In genomic region chr9:88476491-88477271, GRCh38 we compare ENCODE assay signal across 12 cellular contexts. TPM values are rescaled to one million over a fixed set of nuclear protein-coding genes. Genes with fewer than 3 reads are reported as not detected.
DNase-seq lines count a peak whose midpoint lies in the region; ATAC-seq, FAIRE-seq and TF ChIP-seq lines count a peak whose summit lies in the region.
"Had no signal": no experiment of that assay in that cellular context is flagged by ENCODE, and none has a peak within 500 bp of the region (broad histone marks: within the 10 kb centered on the region; RNA-seq: fewer than 3 reads in every experiment).

No MANE protein-coding gene starts in this region.

- ATAC-seq in activated CD4-positive, alpha-beta T cell treated with anti-CD3 and anti-CD28 coated beads for 36 hours: peak; percentile 62
- no peak for ATAC-seq in GM21390 (IDR thresholded peaks at IDR 0.05; ENCODE audit: unreplicated experiment)
- ATAC-seq: A549, gastroesophageal sphincter had no signal

- H3K4me3 Mint-ChIP-seq in activated CD4-positive, alpha-beta T cell treated with anti-CD3 and anti-CD28 coated beads for 36 hours: no peak overlapping the region
- H3K4me3 Mint-ChIP-seq in activated CD4-positive, alpha-beta T cell treated with anti-CD3 and anti-CD28 coated beads, Interleukin-2, amount 10 ng/mL, durations not matched to agents 7 days and 5 days: no peak overlapping the region
- H3K4me3 Mint-ChIP-seq in activated T-helper 1 cell treated with anti-CD3 and anti-CD28 coated beads, Interleukin-12 subunit alpha, Interleukin-12 subunit beta, Interleukin-2, Interleukin-4 antibody, amounts not matched to agents 30 ng/mL and 10 ng/mL and 1 ng/mL, durations not matched to agents 14 hours and 24 hours and 36 hours: no peak overlapping the region
- H3K4me3 Mint-ChIP-seq in mesothelial cell of epicardium: no peak overlapping the region
- H3K4me3 Mint-ChIP-seq: natural killer cell had no signal

- H3K4me1 Mint-ChIP-seq in activated CD4-positive, alpha-beta T cell treated with anti-CD3 and anti-CD28 coated beads for 36 hours: peaks cover 20% of the 10 kb centered on the region
- H3K4me1 Mint-ChIP-seq in activated CD4-positive, alpha-beta T cell treated with anti-CD3 and anti-CD28 coated beads, Interleukin-2, amount 10 ng/mL, durations not matched to agents 7 days and 5 days: peaks cover 20% of the 10 kb centered on the region
- H3K4me1 Mint-ChIP-seq in activated T-helper 1 cell treated with anti-CD3 and anti-CD28 coated beads, Interleukin-12 subunit alpha, Interleukin-12 subunit beta, Interleukin-2, Interleukin-4 antibody, amounts not matched to agents 30 ng/mL and 10 ng/mL and 1 ng/mL, durations not matched to agents 14 hours and 24 hours and 36 hours (ENCODE audit: low read depth): peaks cover 25% of the 10 kb centered on the region
- peaks cover 9% of the 10 kb centered on the region for H3K4me1 Mint-ChIP-seq in mesothelial cell of epicardium

- H3K27ac Mint-ChIP-seq in activated CD4-positive, alpha-beta T cell treated with anti-CD3 and anti-CD28 coated beads for 36 hours: peak overlapping the region; percentile 51
- H3K27ac Mint-ChIP-seq in activated CD4-positive, alpha-beta T cell treated with anti-CD3 and anti-CD28 coated beads, Interleukin-2, amount 10 ng/mL, durations not matched to agents 7 days and 5 days: no peak overlapping the region
- peak overlapping the region; percentile 69 for H3K27ac Mint-ChIP-seq in activated T-helper 1 cell treated with anti-CD3 and anti-CD28 coated beads, Interleukin-12 subunit alpha, Interleukin-12 subunit beta, Interleukin-2, Interleukin-4 antibody, amounts not matched to agents 30 ng/mL and 10 ng/mL and 1 ng/mL, durations not matched to agents 14 hours and 24 hours and 36 hours
- peak overlapping the region; percentile 37 for H3K27ac Mint-ChIP-seq in mesothelial cell of epicardium
- H3K27ac Mint-ChIP-seq: natural killer cell had no signal

- DNase-seq in activated CD4-positive, alpha-beta T cell treated with anti-CD3 and anti-CD28 coated beads for 36 hours: peak; percentile 18
- no peak for DNase-seq in activated CD4-positive, alpha-beta T cell treated with anti-CD3 and anti-CD28 coated beads, Interleukin-2, amount 10 ng/mL, durations not matched to agents 7 days and 5 days
- DNase-seq in HK-2 (ENCODE audit: unreplicated experiment) (peak; percentile 75), mesothelial cell of epicardium (ENCODE audit: low spot score in 2 of 2, unreplicated experiment in 2 of 2) (no peak), HT-29 (ENCODE audit: low spot score) (no peak), frontal cortex (ENCODE audit: low spot score in 2 of 2) (no peak)
- no peak for DNase-seq in activated T-helper 1 cell treated with anti-CD3 and anti-CD28 coated beads, Interleukin-12 subunit alpha, Interleukin-12 subunit beta, Interleukin-2, Interleukin-4 antibody, amounts not matched to agents 30 ng/mL and 10 ng/mL and 1 ng/mL, durations not matched to agents 14 hours and 24 hours and 36 hours (ENCODE audit: low spot score)
- DNase-seq: activated gamma-delta T cell, natural killer cell had no signal

- H3K36me3 Mint-ChIP-seq in activated CD4-positive, alpha-beta T cell treated with anti-CD3 and anti-CD28 coated beads for 36 hours (ENCODE audit: low read depth): peaks cover 19% of the 10 kb centered on the region
- H3K36me3 Mint-ChIP-seq in activated CD4-positive, alpha-beta T cell treated with anti-CD3 and anti-CD28 coated beads, Interleukin-2, amount 10 ng/mL, durations not matched to agents 7 days and 5 days (ENCODE audit: low read depth): peaks cover 23% of the 10 kb centered on the region
- peaks cover 12% of the 10 kb centered on the region for H3K36me3 Mint-ChIP-seq in activated T-helper 1 cell treated with anti-CD3 and anti-CD28 coated beads, Interleukin-12 subunit alpha, Interleukin-12 subunit beta, Interleukin-2, Interleukin-4 antibody, amounts not matched to agents 30 ng/mL and 10 ng/mL and 1 ng/mL, durations not matched to agents 14 hours and 24 hours and 36 hours (ENCODE audit: low read depth)
- H3K36me3 Mint-ChIP-seq in mesothelial cell of epicardium: peaks cover 18% of the 10 kb centered on the region
- H3K36me3 Mint-ChIP-seq: natural killer cell had no signal

- no peaks in the 10 kb centered on the region for H3K9me3 Mint-ChIP-seq in activated CD4-positive, alpha-beta T cell treated with anti-CD3 and anti-CD28 coated beads for 36 hours (ENCODE audit: low read depth)
- no peaks in the 10 kb centered on the region for H3K9me3 Mint-ChIP-seq in activated CD4-positive, alpha-beta T cell treated with anti-CD3 and anti-CD28 coated beads, Interleukin-2, amount 10 ng/mL, durations not matched to agents 7 days and 5 days
- no peaks in the 10 kb centered on the region for H3K9me3 Mint-ChIP-seq in activated T-helper 1 cell treated with anti-CD3 and anti-CD28 coated beads, Interleukin-12 subunit alpha, Interleukin-12 subunit beta, Interleukin-2, Interleukin-4 antibody, amounts not matched to agents 30 ng/mL and 10 ng/mL and 1 ng/mL, durations not matched to agents 14 hours and 24 hours and 36 hours
- H3K9me3 Mint-ChIP-seq in mesothelial cell of epicardium: no peaks in the 10 kb centered on the region
- H3K9me3 Mint-ChIP-seq: natural killer cell had no signal

- POLR2A ChIA-PET in activated CD4-positive, alpha-beta T cell treated with anti-CD3 and anti-CD28 coated beads for 36 hours (lab: Charles Lee): interaction anchor here (1.0 kb wide), 1 partner anchor 86 kb away, joined by 3 read pairs; no protein-coding TSS in a partner anchor
- POLR2A ChIA-PET in activated CD4-positive, alpha-beta T cell treated with anti-CD3 and anti-CD28 coated beads, Interleukin-2, amount 10 ng/mL, durations not matched to agents 7 days and 5 days (lab: Charles Lee): no interaction called here

- no peak for FAIRE-seq in frontal cortex (lab: Jason Lieb, UNC)
- FAIRE-seq: A549 had no signal

- CTCF ChIA-PET in activated CD4-positive, alpha-beta T cell treated with anti-CD3 and anti-CD28 coated beads for 36 hours (lab: Charles Lee): no interaction called here
- CTCF ChIA-PET in activated CD4-positive, alpha-beta T cell treated with anti-CD3 and anti-CD28 coated beads, Interleukin-2, amount 10 ng/mL, durations not matched to agents 7 days and 5 days (lab: Charles Lee): no interaction called here

- H3K27me3 Mint-ChIP-seq in activated CD4-positive, alpha-beta T cell treated with anti-CD3 and anti-CD28 coated beads for 36 hours: no peaks in the 10 kb centered on the region
- no peaks in the 10 kb centered on the region for H3K27me3 Mint-ChIP-seq in activated CD4-positive, alpha-beta T cell treated with anti-CD3 and anti-CD28 coated beads, Interleukin-2, amount 10 ng/mL, durations not matched to agents 7 days and 5 days
- no peaks in the 10 kb centered on the region for H3K27me3 Mint-ChIP-seq in activated T-helper 1 cell treated with anti-CD3 and anti-CD28 coated beads, Interleukin-12 subunit alpha, Interleukin-12 subunit beta, Interleukin-2, Interleukin-4 antibody, amounts not matched to agents 30 ng/mL and 10 ng/mL and 1 ng/mL, durations not matched to agents 14 hours and 24 hours and 36 hours (ENCODE audit: insufficient read depth)
- no peaks in the 10 kb centered on the region for H3K27me3 Mint-ChIP-seq in mesothelial cell of epicardium (ENCODE audit: low read depth)

- TF ChIP-seq CTCF in mesothelial cell of epicardium (IDR thresholded peaks at IDR 0.05; ENCODE audit: unreplicated experiment): no peak

- intact Hi-C loops in activated CD4-positive, alpha-beta T cell treated with anti-CD3 and anti-CD28 coated beads for 36 hours (cut with DNase I, micrococcal nuclease): loop anchor here (1.0 to 10.0 kb wide), 15 partner anchors 16 to 1104 kb away; partner anchors contain the start of genes CDK20 (in 1 of the 2) and SPIN1 (in 1 of the 2)
- intact Hi-C loops in activated T-helper 1 cell treated with anti-CD3 and anti-CD28 coated beads, Interleukin-12 subunit alpha, Interleukin-12 subunit beta, Interleukin-2, Interleukin-4 antibody, amounts not matched to agents 30 ng/mL and 10 ng/mL and 1 ng/mL, durations not matched to agents 14 hours and 24 hours and 36 hours (cut with micrococcal nuclease): loop anchor here (1.0 to 5.0 kb wide), 6 partner anchors 16 to 172 kb away; partner anchors contain the start of gene NXNL2

RNA-seq across cellular contexts. Expression of gene NXNL2, which starts 58.3 kb away (rescaled TPM):
- total RNA-seq in activated CD4-positive, alpha-beta T cell treated with anti-CD3 and anti-CD28 coated beads for 36 hours: not detected
- not detected for total RNA-seq in activated CD4-positive, alpha-beta T cell treated with anti-CD3 and anti-CD28 coated beads, Interleukin-2, amount 10 ng/mL, durations not matched to agents 7 days and 5 days
- not detected in 2 replicates for total RNA-seq in activated T-helper 1 cell treated with anti-CD3 and anti-CD28 coated beads, Interleukin-12 subunit alpha, Interleukin-12 subunit beta, Interleukin-2, Interleukin-4 antibody, amounts not matched to agents 30 ng/mL and 10 ng/mL and 1 ng/mL, durations not matched to agents 14 hours and 24 hours and 36 hours
- total RNA-seq in mesothelial cell of epicardium: 2.0 to 2.6 TPM (median 2.2 TPM) in 3 replicates
- total RNA-seq in HT-29 (2014; rRNA removed; shearing (Covaris generic)): not detected in 2 replicates
- 0.41 TPM for total RNA-seq in frontal cortex
- total RNA-seq: natural killer cell had no signal

Comparison
In these comparisons a context has a peak if more than half of its experiments do, and no peak if none do; other contexts are left out.
1. DNase-seq: peak in activated CD4-positive, alpha-beta T cell treated with anti-CD3 and anti-CD28 coated beads for 36 hours (single experiment) and HK-2 (single experiment); none in activated CD4-positive, alpha-beta T cell treated with anti-CD3 and anti-CD28 coated beads, Interleukin-2, amount 10 ng/mL, durations not matched to agents 7 days and 5 days (single experiment), activated T-helper 1 cell treated with anti-CD3 and anti-CD28 coated beads, Interleukin-12 subunit alpha, Interleukin-12 subunit beta, Interleukin-2, Interleukin-4 antibody, amounts not matched to agents 30 ng/mL and 10 ng/mL and 1 ng/mL, durations not matched to agents 14 hours and 24 hours and 36 hours (single experiment), mesothelial cell of epicardium (0 of 2), HT-29 (single experiment) and frontal cortex (0 of 2).